In genomic region chr5:168303398-168304020, GRCh38 we compare ENCODE assay signal across 14 cellular contexts. TPM values are rescaled to one million over a fixed set of nuclear protein-coding genes. Genes with fewer than 3 reads are reported as not detected.
DNase-seq lines count a peak whose midpoint lies in the region; FAIRE-seq and TF ChIP-seq lines count a peak whose summit lies in the region.
"Had no signal": no experiment of that assay in that cellular context is flagged by ENCODE, and none has a peak within 500 bp of the region (broad histone marks: within the 10 kb centered on the region; RNA-seq: fewer than 3 reads in every experiment).

No MANE protein-coding gene starts in this region.

- H3K36me3 ChIP-seq in stomach = no peaks in the 10 kb centered on the region
- H3K36me3 ChIP-seq: BE2C had no signal

- no peaks in the 10 kb centered on the region for H3K27me3 ChIP-seq in stomach
- H3K27me3 ChIP-seq: BE2C had no signal

- intact Hi-C loops in stomach (cut with DNase I; ENCODE audit: low total_unique reads) = no loop called here

- FAIRE-seq in RCC 7860 (lab: Jason Lieb, UNC) = peak; percentile 67

- DNase-seq in ELR (ENCODE audit: low read depth) (peak; percentile 43), RCC 7860 (ENCODE audit: low spot score) (peak; percentile 79), kidney tubule cell (ENCODE audit: low spot score) (peak; percentile 71), stomach (no peak), NCI-H446 treated with DMSO at 0.1 percent for 48 hours (lab: John Stamatoyannopoulos, UW) (no peak), SW 1271 (lab: John Stamatoyannopoulos, UW) (no peak), activated T-cell treated with anti-CD3 and anti-CD28 coated beads for 4 hours (no peak), NCI-H446 (lab: John Stamatoyannopoulos, UW) (no peak)
- DNase-seq: BE2C; CD8-positive, alpha-beta T cell; NCI-H1436 treated with DMSO at 0.1 percent for 48 hours; NCI-H2081 treated with DMSO at 0.1 percent for 48 hours; NCI-H69 had no signal

- H3K9me3 ChIP-seq in stomach = no peaks in the 10 kb centered on the region
- H3K9me3 ChIP-seq: BE2C had no signal

- no peak overlapping the region for H3K4me3 ChIP-seq in stomach
- H3K4me3 ChIP-seq: SK-N-MC had no signal

- H3K27ac ChIP-seq in stomach = peak overlapping the region; percentile 34 to 86 (median 44)
- H3K27ac ChIP-seq: SK-N-MC had no signal

- TF ChIP-seq CTCF in stomach (IDR thresholded peaks at IDR 0.05) = no peak

- TF ChIP-seq EP300 in stomach (IDR thresholded peaks at IDR 0.05) = no peak

- H3K4me1 ChIP-seq in stomach = peaks cover 11 to 62% (median 20%) of the 10 kb centered on the region in 4 donors
- H3K4me1 ChIP-seq: BE2C had no signal

- 68 to 84% (median 70%) methylated on average over 5 of the region's 5 CpGs for WGBS in stomach, 5 donors

- TF ChIP-seq POLR2A in stomach (IDR thresholded peaks at IDR 0.05) = no peak

RNA-seq across cellular contexts. Expression of gene WWC1, which starts 12.1 kb away (rescaled TPM):
- total RNA-seq in stomach = 10 to 100 TPM; 18.1 to 82.6 (median 37.4) TPM
- polyA plus RNA-seq in stomach = 10 to 100 TPM; 11.3 to 45.5 (median 16.6) TPM
- total RNA-seq: CD8-positive, alpha-beta T cell had no signal

Comparison
In these comparisons a context has a peak if more than half of its experiments do, and no peak if none do; other contexts are left out.
1. DNase-seq: peak in ELR (single experiment), RCC 7860 (single experiment) and kidney tubule cell (single experiment); none in stomach (single experiment), NCI-H446 treated with DMSO at 0.1 percent for 48 hours (single experiment), SW 1271 (0 of 2), activated T-cell treated with anti-CD3 and anti-CD28 coated beads for 4 hours (single experiment) and NCI-H446 (0 of 2).